In genomic region chr11:62841361-62842170, GRCh38 we compare ENCODE assay signal across 1 cellular context.
A peak's percentile ranks its signal among the peaks of the same experiment; 100 is the strongest.
TF ChIP-seq lines count a peak whose summit lies in the region.

No MANE protein-coding gene starts in this region.

TF ChIP-seq in K562, 482 proteins besides CTCF, POLR2A, EP300 and RAD21 (continued from another document and continues in another):
- peak in 1 of 2 experiments; percentile 100; a peak in 2 of 4 replicates for TF ChIP-seq ZMIZ1 (IDR thresholded peaks at IDR 0.05; ENCODE audit: low read depth in 2 of 2, low read length in 2 of 2)
- peak; percentile 72 for TF ChIP-seq CREB1 (IDR thresholded peaks at IDR 0.05)
- TF ChIP-seq CREB1 (CRISPR knock-in tag; IDR thresholded peaks at IDR 0.05), result 0 out of 2 replicates have a peak, but pooled peaks have one; percentile 45
- peak; percentile 89 for TF ChIP-seq NCOA6 (IDR thresholded peaks at IDR 0.05)
- peak; percentile 93 for TF ChIP-seq GTF2B (IDR thresholded peaks at IDR 0.05; ENCODE audit: extremely low read depth, insufficient read length)
- no peak; the same call in 1 of the 2 replicates for TF ChIP-seq NFIX (CRISPR knock-in tag; IDR thresholded peaks at IDR 0.05; ENCODE audit: low read depth)
- TF ChIP-seq E2F6 (IDR thresholded peaks at IDR 0.05; ENCODE audit: borderline replicate concordance in 1 of 2, extremely low read depth in 1 of 2, insufficient read depth in 1 of 2, insufficient read length in 1 of 2, low read depth in 1 of 2, low read length in 1 of 2, poor library complexity in 1 of 2, severe bottlenecking in 1 of 2), result peak in 1 of 2 experiments; percentile 32
- TF ChIP-seq ZNF12 (CRISPR knock-in tag; IDR thresholded peaks at IDR 0.05), result peak; percentile 16; the same call in 1 of the 2 replicates
- peak; percentile 93 for TF ChIP-seq ATF6 (CRISPR knock-in tag; IDR thresholded peaks at IDR 0.05)
- peak; percentile 99 for TF ChIP-seq NFXL1 (CRISPR knock-in tag; IDR thresholded peaks at IDR 0.05)
- TF ChIP-seq NCOA1 (IDR thresholded peaks at IDR 0.05; ENCODE audit: low read depth), result peak; percentile 87
- TF ChIP-seq TSC22D4 (tag; IDR thresholded peaks at IDR 0.05), result no peak
- 0 out of 2 replicates have a peak, but pooled peaks have one; percentile 26 for TF ChIP-seq STAT6 (CRISPR knock-in tag; IDR thresholded peaks at IDR 0.05)
- TF ChIP-seq ZNF655 (CRISPR knock-in tag; IDR thresholded peaks at IDR 0.05), result peak; percentile 100
- peak; percentile 100 for TF ChIP-seq HOXB6 (CRISPR knock-in tag; IDR thresholded peaks at IDR 0.05; ENCODE audit: borderline replicate concordance)
- peak; percentile 87 for TF ChIP-seq CREB3L1 (IDR thresholded peaks at IDR 0.05; ENCODE audit: borderline replicate concordance, low read depth)
- no peak for TF ChIP-seq HNRNPLL (IDR thresholded peaks at IDR 0.05; ENCODE audit: low read depth, low read length, poor library complexity, severe bottlenecking)
- peak; percentile 62 for TF ChIP-seq MTA2 (IDR thresholded peaks at IDR 0.05; ENCODE audit: low read depth)
- TF ChIP-seq KDM4B (IDR thresholded peaks at IDR 0.05; ENCODE audit: borderline replicate concordance in 2 of 2, low read depth in 1 of 2), result peak in 1 of 2 experiments; percentile 100; a peak in 2 of 4 replicates
- 0 out of 2 replicates have a peak, but pooled peaks have one; percentile 52 for TF ChIP-seq CBX5 (IDR thresholded peaks at IDR 0.05; ENCODE audit: borderline replicate concordance, low read depth)
- peak; percentile 59; the same call in 1 of the 2 replicates for TF ChIP-seq CBFB (CRISPR knock-in tag; IDR thresholded peaks at IDR 0.05)
- 0 out of 2 replicates have a peak, but pooled peaks have one; percentile 89 for TF ChIP-seq ARID3B (CRISPR knock-in tag; IDR thresholded peaks at IDR 0.05; ENCODE audit: borderline replicate concordance)
- peak; percentile 79 for TF ChIP-seq SNIP1 (IDR thresholded peaks at IDR 0.05; ENCODE audit: low read depth)
- TF ChIP-seq ZNF318 (IDR thresholded peaks at IDR 0.05; ENCODE audit: borderline replicate concordance in 1 of 2, low read depth in 1 of 2), result peak in 1 of 2 experiments; percentile 100; a peak in 2 of 4 replicates
- no peak for TF ChIP-seq ELK1 (CRISPR knock-in tag; IDR thresholded peaks at IDR 0.05)
- peak; percentile 73 for TF ChIP-seq IFI16 (CRISPR knock-in tag; IDR thresholded peaks at IDR 0.05)
- TF ChIP-seq SMARCE1 (IDR thresholded peaks at IDR 0.05), result peak; percentile 71
- peak; percentile 69; the same call in 1 of the 2 replicates for TF ChIP-seq NFRKB (IDR thresholded peaks at IDR 0.05; ENCODE audit: low read depth)
